ENCODE assay signal across 14 cellular contexts in the genomic region with DNA sequence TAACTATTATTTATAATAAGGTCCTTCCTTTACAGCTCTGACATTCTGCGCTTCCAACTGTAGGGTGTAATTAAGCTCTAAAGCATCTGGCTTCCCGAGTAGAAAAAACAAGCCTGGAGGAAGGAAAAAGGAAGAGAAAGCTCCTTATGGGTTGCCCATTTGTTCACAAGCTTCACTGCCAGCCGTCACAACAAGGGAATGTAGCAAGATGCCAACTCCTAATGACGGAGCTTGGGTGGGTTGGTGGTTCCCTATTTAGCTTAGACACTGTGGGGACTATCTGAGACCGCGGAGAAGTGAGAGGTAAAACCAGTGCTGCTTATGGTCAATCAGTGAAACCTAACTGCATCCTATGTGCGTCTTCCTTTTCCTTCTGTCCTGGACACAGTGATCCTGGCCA. TPM values are rescaled to one million over a fixed set of nuclear protein-coding genes. Genes with fewer than 3 reads are reported as not detected.
DNase-seq lines count a peak whose midpoint lies in the region; ATAC-seq lines count a peak whose summit lies in the region.
"Had no signal": no experiment of that assay in that cellular context is flagged by ENCODE, and none has a peak within 500 bp of the region (broad histone marks: within the 10 kb centered on the region; RNA-seq: fewer than 3 reads in every experiment).

No MANE protein-coding gene starts in this region.

- ATAC-seq in activated naive CD4-positive, alpha-beta T cell treated with anti-CD3 and anti-CD28 coated beads, Interleukin-2, amount 50 U/mL, for 72 hours: no peak
- ATAC-seq in GM21825 (IDR thresholded peaks at IDR 0.05; ENCODE audit: unreplicated experiment) (no peak), GM21717 (IDR thresholded peaks at IDR 0.05; ENCODE audit: unreplicated experiment) (no peak)
- ATAC-seq: HCT116 had no signal

- no peak for DNase-seq in activated naive CD4-positive, alpha-beta T cell treated with anti-CD3 and anti-CD28 coated beads, Interleukin-2, amount 10 ng/mL, durations not matched to agents 7 days and 5 days
- no peak for DNase-seq in activated naive CD4-positive, alpha-beta T cell treated with anti-CD3 and anti-CD28 coated beads, Interleukin-2, amount 50 U/mL, for 72 hours (ENCODE audit: low spot score in 2 of 2)
- DNase-seq in NCI-H2227 treated with DMSO at 0.1 percent for 48 hours (lab: John Stamatoyannopoulos, UW): peak; percentile 21
- peak; percentile 27 for DNase-seq in dermis blood vessel endothelial cell
- DNase-seq in MV-4-11 (lab: John Stamatoyannopoulos, UW): no peak
- DNase-seq: BE2C; CD4-positive, alpha-beta memory T cell; COR-L47; DMS53; GF-D8; GM23248 had no signal

- H3K9me3 Mint-ChIP-seq in activated naive CD4-positive, alpha-beta T cell treated with anti-CD3 and anti-CD28 coated beads, Interleukin-2, amount 10 ng/mL, durations not matched to agents 7 days and 5 days: no peaks in the 10 kb centered on the region
- no peaks in the 10 kb centered on the region for H3K9me3 Mint-ChIP-seq in activated naive CD4-positive, alpha-beta T cell treated with anti-CD3 and anti-CD28 coated beads, Interleukin-2, amount 50 U/mL, for 72 hours
- H3K9me3 Mint-ChIP-seq: CD4-positive, alpha-beta memory T cell had no signal

- H3K4me1 Mint-ChIP-seq in activated naive CD4-positive, alpha-beta T cell treated with anti-CD3 and anti-CD28 coated beads, Interleukin-2, amount 10 ng/mL, durations not matched to agents 7 days and 5 days: no peaks in the 10 kb centered on the region
- H3K4me1 Mint-ChIP-seq: CD4-positive, alpha-beta memory T cell had no signal

- CTCF ChIA-PET in activated naive CD4-positive, alpha-beta T cell treated with anti-CD3 and anti-CD28 coated beads, Interleukin-2, amount 10 ng/mL, durations not matched to agents 7 days and 5 days (lab: Charles Lee): no interaction called here

- H3K4me3 Mint-ChIP-seq in activated naive CD4-positive, alpha-beta T cell treated with anti-CD3 and anti-CD28 coated beads, Interleukin-2, amount 10 ng/mL, durations not matched to agents 7 days and 5 days: no peak overlapping the region
- H3K4me3 Mint-ChIP-seq: CD4-positive, alpha-beta memory T cell had no signal

- peaks cover 51% of the 10 kb centered on the region for H3K27me3 Mint-ChIP-seq in activated naive CD4-positive, alpha-beta T cell treated with anti-CD3 and anti-CD28 coated beads, Interleukin-2, amount 10 ng/mL, durations not matched to agents 7 days and 5 days

- peak overlapping the region; percentile 45 for H3K27ac Mint-ChIP-seq in activated naive CD4-positive, alpha-beta T cell treated with anti-CD3 and anti-CD28 coated beads, Interleukin-2, amount 10 ng/mL, durations not matched to agents 7 days and 5 days
- H3K27ac Mint-ChIP-seq in activated naive CD4-positive, alpha-beta T cell treated with anti-CD3 and anti-CD28 coated beads, Interleukin-2, amount 50 U/mL, for 72 hours: no peak overlapping the region
- H3K27ac Mint-ChIP-seq: CD4-positive, alpha-beta memory T cell had no signal

- no peaks in the 10 kb centered on the region for H3K36me3 Mint-ChIP-seq in activated naive CD4-positive, alpha-beta T cell treated with anti-CD3 and anti-CD28 coated beads, Interleukin-2, amount 10 ng/mL, durations not matched to agents 7 days and 5 days
- no peaks in the 10 kb centered on the region for H3K36me3 Mint-ChIP-seq in activated naive CD4-positive, alpha-beta T cell treated with anti-CD3 and anti-CD28 coated beads, Interleukin-2, amount 50 U/mL, for 72 hours

RNA-seq across cellular contexts. Expression of a gene that starts 7.3 kb away (rescaled TPM):
- total RNA-seq in activated naive CD4-positive, alpha-beta T cell treated with anti-CD3 and anti-CD28 coated beads, Interleukin-2, amount 50 U/mL, for 72 hours: not detected
- total RNA-seq in dermis blood vessel endothelial cell: 0.09 TPM in 1 of 2 replicates, not detected in the other
- total RNA-seq: CD4-positive, alpha-beta memory T cell; GM23248 had no signal

Comparison
In these comparisons a context has a peak if more than half of its experiments do, and no peak if none do; other contexts are left out.
1. DNase-seq: peak in NCI-H2227 treated with DMSO at 0.1 percent for 48 hours (single experiment) and dermis blood vessel endothelial cell (single experiment); none in activated naive CD4-positive, alpha-beta T cell treated with anti-CD3 and anti-CD28 coated beads, Interleukin-2, amount 10 ng/mL, durations not matched to agents 7 days and 5 days (single experiment), activated naive CD4-positive, alpha-beta T cell treated with anti-CD3 and anti-CD28 coated beads, Interleukin-2, amount 50 U/mL, for 72 hours (0 of 2) and MV-4-11 (single experiment).